Comparison of ENCODE assay signal across 1 cellular context in genomic region chr6:71229466-71229865, GRCh38.
TF ChIP-seq lines count a peak whose summit lies in the region.

No MANE protein-coding gene starts in this region.

TF ChIP-seq in SK-N-SH, 30 proteins besides CTCF, POLR2A, EP300 and RAD21 (continued from another document):
- TF ChIP-seq, protein P1, sequence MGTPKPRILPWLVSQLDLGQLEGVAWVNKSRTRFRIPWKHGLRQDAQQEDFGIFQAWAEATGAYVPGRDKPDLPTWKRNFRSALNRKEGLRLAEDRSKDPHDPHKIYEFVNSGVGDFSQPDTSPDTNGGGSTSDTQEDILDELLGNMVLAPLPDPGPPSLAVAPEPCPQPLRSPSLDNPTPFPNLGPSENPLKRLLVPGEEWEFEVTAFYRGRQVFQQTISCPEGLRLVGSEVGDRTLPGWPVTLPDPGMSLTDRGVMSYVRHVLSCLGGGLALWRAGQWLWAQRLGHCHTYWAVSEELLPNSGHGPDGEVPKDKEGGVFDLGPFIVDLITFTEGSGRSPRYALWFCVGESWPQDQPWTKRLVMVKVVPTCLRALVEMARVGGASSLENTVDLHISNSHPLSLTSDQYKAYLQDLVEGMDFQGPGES (IDR thresholded peaks at IDR 0.05; ENCODE audit: low read depth, low read length): no peak
